ENCODE assay signal across 8 cellular contexts in genomic region chr13:67224148-67224846, GRCh38. TPM values are rescaled to one million over a fixed set of nuclear protein-coding genes. Genes with fewer than 3 reads are reported as not detected.
A peak's percentile ranks its signal among the peaks of the same experiment; 100 is the strongest.
DNase-seq lines count a peak whose midpoint lies in the region; ATAC-seq and TF ChIP-seq lines count a peak whose summit lies in the region.

No MANE protein-coding gene starts in this region.

- H3K9me2 ChIP-seq in Karpas-422 (replicated peaks; ENCODE audit: insufficient read depth, low read length), result no peaks in the 10 kb centered on the region

- H3K36me3 ChIP-seq in Karpas-422 (ENCODE audit: insufficient read depth, low read length) (no peaks in the 10 kb centered on the region), Panc1 (ENCODE audit: control insufficient read depth, insufficient read depth, low read length) (no peaks in the 10 kb centered on the region), cardiac muscle cell (no peaks in the 10 kb centered on the region)

- no peak overlapping the region for H2AFZ ChIP-seq in Karpas-422 (ENCODE audit: low read length)

- POLR2A ChIA-PET in Panc1 (lab: Charles Lee), result no interaction called here
- POLR2A ChIA-PET in activated naive CD8-positive, alpha-beta T cell treated with anti-CD3 and anti-CD28 coated beads, Interleukin-2, amount 10 ng/mL, durations not matched to agents 7 days and 5 days (lab: Charles Lee), result no interaction called here

- H3K27ac Mint-ChIP-seq in activated naive CD8-positive, alpha-beta T cell treated with anti-CD3 and anti-CD28 coated beads, Interleukin-2, amount 10 ng/mL, durations not matched to agents 7 days and 5 days, result no peak overlapping the region
- no peak overlapping the region for H3K27ac Mint-ChIP-seq in progenitor cell of endocrine pancreas

- no TSS peak for BruUV-seq in Panc1 (replicated peaks; lab: Mats Ljungman, UMichigan)

- peaks cover 18% of the 10 kb centered on the region for H3K79me2 ChIP-seq in Karpas-422 (ENCODE audit: low read length)

- DNase-seq in Caki2 (ENCODE audit: low read depth), result peak; percentile 62
- DNase-seq in Karpas-422, result peak; percentile 86
- DNase-seq in Panc1 (ENCODE audit: low read depth, low spot score), result no peak
- peak; percentile 48 for DNase-seq in activated naive CD8-positive, alpha-beta T cell treated with anti-CD3 and anti-CD28 coated beads, Interleukin-2, amount 10 ng/mL, durations not matched to agents 7 days and 5 days
- peak; percentile 86 to 89 for DNase-seq in cardiac muscle cell (ENCODE audit: low read depth in 1 of 2, low spot score in 1 of 2)
- DNase-seq in progenitor cell of endocrine pancreas (ENCODE audit: low spot score, unreplicated experiment), result no peak

- H3K4me3 Mint-ChIP-seq in activated naive CD8-positive, alpha-beta T cell treated with anti-CD3 and anti-CD28 coated beads, Interleukin-2, amount 10 ng/mL, durations not matched to agents 7 days and 5 days, result no peak overlapping the region
- no peak overlapping the region for H3K4me3 Mint-ChIP-seq in progenitor cell of endocrine pancreas (ENCODE audit: low read depth)

- H3K27ac ChIP-seq in Karpas-422 (ENCODE audit: low read length) (no peak overlapping the region), Panc1 (ENCODE audit: low read length) (peak overlapping the region; percentile 29; the same call in 1 of the 2 replicates), cardiac muscle cell (no peak overlapping the region)

- TF ChIP-seq CTCF in Panc1 (IDR thresholded peaks at IDR 0.05) (peak; percentile 77), cardiac muscle cell (IDR thresholded peaks at IDR 0.05; ENCODE audit: low read depth, low read length) (peak; percentile 61), progenitor cell of endocrine pancreas (IDR thresholded peaks at IDR 0.05; ENCODE audit: unreplicated experiment) (peak; percentile 81)

- no peak overlapping the region for H3K4me3 ChIP-seq in Karpas-422 (ENCODE audit: low read length)
- H3K4me3 ChIP-seq in Panc1 (ENCODE audit: low read depth in 2 of 2, low read length in 2 of 2), result peak overlapping the region in 1 of 2 experiments; percentile 32; a peak in 2 of 4 replicates
- no peak overlapping the region for H3K4me3 ChIP-seq in cardiac muscle cell

- H3K9me3 Mint-ChIP-seq in activated naive CD8-positive, alpha-beta T cell treated with anti-CD3 and anti-CD28 coated beads, Interleukin-2, amount 10 ng/mL, durations not matched to agents 7 days and 5 days, result no peaks in the 10 kb centered on the region
- H3K9me3 Mint-ChIP-seq in progenitor cell of endocrine pancreas (ENCODE audit: low read depth), result no peaks in the 10 kb centered on the region

- CTCF ChIA-PET in Panc1 (lab: Charles Lee), result interaction anchor here (1.0 kb wide), 1 partner anchor 8 kb away, joined by 3 read pairs; no protein-coding TSS in a partner anchor

- H3K9ac ChIP-seq in Karpas-422 (ENCODE audit: low read length), result no peak overlapping the region

- ATAC-seq in GM21423 (IDR thresholded peaks at IDR 0.05; ENCODE audit: unreplicated experiment) (peak; percentile 66), Panc1 (peak; percentile 66; the same call in 1 of the 2 replicates), HG02870 (IDR thresholded peaks at IDR 0.05; ENCODE audit: unreplicated experiment) (no peak)
- peak; percentile 67 for ATAC-seq in activated naive CD8-positive, alpha-beta T cell treated with anti-CD3 and anti-CD28 coated beads, Interleukin-2, amount 10 ng/mL, durations not matched to agents 7 days and 5 days (ENCODE audit: low read depth)

- peaks cover 5% of the 10 kb centered on the region for H3K4me1 Mint-ChIP-seq in activated naive CD8-positive, alpha-beta T cell treated with anti-CD3 and anti-CD28 coated beads, Interleukin-2, amount 10 ng/mL, durations not matched to agents 7 days and 5 days
- peaks cover 4% of the 10 kb centered on the region for H3K4me1 Mint-ChIP-seq in progenitor cell of endocrine pancreas (ENCODE audit: low read depth)

- H3K27me3 Mint-ChIP-seq in activated naive CD8-positive, alpha-beta T cell treated with anti-CD3 and anti-CD28 coated beads, Interleukin-2, amount 10 ng/mL, durations not matched to agents 7 days and 5 days, result peaks cover 5% of the 10 kb centered on the region
- H3K27me3 Mint-ChIP-seq in progenitor cell of endocrine pancreas, result peaks cover 12% of the 10 kb centered on the region

- peak overlapping the region; percentile 30 for H3K4me2 ChIP-seq in Karpas-422 (ENCODE audit: low read depth, low read length, poor library complexity, severe bottlenecking)

- H3K4me1 ChIP-seq in Karpas-422 (ENCODE audit: low read length) (peaks cover 35% of the 10 kb centered on the region), Panc1 (ENCODE audit: control insufficient read depth, insufficient read depth, low read length) (peaks cover 4% of the 10 kb centered on the region; the same call in 1 of the 2 replicates), cardiac muscle cell (ENCODE audit: low read depth) (peaks cover 12% of the 10 kb centered on the region)

- in situ Hi-C loops in Caki2 (cut with HindIII; ENCODE audit: low pct_unique_long_range_greater_than_20kb, low sequenced_read_pairs), result no loop called here
- in situ Hi-C loops in Panc1 (cut with HindIII; ENCODE audit: low pct_unique_long_range_greater_than_20kb, low sequenced_read_pairs), result no loop called here

- intact Hi-C loops in Panc1 (cut with micrococcal nuclease; ENCODE audit: unreplicated experiment), result loop anchor here (10.0 kb wide), 2 partner anchors 229 to 539 kb away; no protein-coding TSS in a partner anchor

- H4K20me1 ChIP-seq in Karpas-422 (ENCODE audit: insufficient read depth, low read depth, low read length), result no peaks in the 10 kb centered on the region

- H3K9me3 ChIP-seq in Karpas-422 (ENCODE audit: low read length), result no peaks in the 10 kb centered on the region
- no peaks in the 10 kb centered on the region for H3K9me3 ChIP-seq in Panc1 (ENCODE audit: control insufficient read depth, insufficient read depth, low read depth, low read length)
- H3K9me3 ChIP-seq in cardiac muscle cell (ENCODE audit: low read depth), result no peaks in the 10 kb centered on the region

- no peaks in the 10 kb centered on the region for H3K36me3 Mint-ChIP-seq in activated naive CD8-positive, alpha-beta T cell treated with anti-CD3 and anti-CD28 coated beads, Interleukin-2, amount 10 ng/mL, durations not matched to agents 7 days and 5 days
- no peaks in the 10 kb centered on the region for H3K36me3 Mint-ChIP-seq in progenitor cell of endocrine pancreas (ENCODE audit: insufficient read depth)

- H3K27me3 ChIP-seq in Karpas-422 (ENCODE audit: low read length) (no peaks in the 10 kb centered on the region), Panc1 (ENCODE audit: control insufficient read depth, insufficient read depth, low read length) (no peaks in the 10 kb centered on the region), cardiac muscle cell (no peaks in the 10 kb centered on the region)

RNA-seq across cellular contexts. Expression of gene PCDH9, which starts 5.8 kb away (rescaled TPM):
- total RNA-seq in Caki2 (2014; rRNA removed; shearing (Covaris generic); ENCODE audit: low replicate concordance), result 0.03 and 0.58 TPM in 2 replicates
- 3.7 and 5.8 TPM in 2 replicates for total RNA-seq in Karpas-422 (2014; rRNA removed; shearing (Covaris generic); ENCODE audit: low replicate concordance)
- 4.2 TPM for total RNA-seq in Panc1 (2021; ENCODE audit: unreplicated experiment)
- polyA plus RNA-seq in Panc1 (2012; ENCODE audit: insufficient read length), result 1.8 TPM
- under 1 TPM; 0.14 to 0.17 TPM for total RNA-seq in activated naive CD8-positive, alpha-beta T cell treated with anti-CD3 and anti-CD28 coated beads, Interleukin-2, amount 10 ng/mL, durations not matched to agents 7 days and 5 days
- 2.3 and 2.4 TPM in 2 replicates for total RNA-seq in cardiac muscle cell
- 1.6 and 4.2 TPM in 2 replicates for polyA plus RNA-seq in cardiac muscle cell
- total RNA-seq in progenitor cell of endocrine pancreas, result 1.7 and 2.3 TPM in 2 replicates

Comparison
In these comparisons a context has a peak if more than half of its experiments do, and no peak if none do; other contexts are left out.
1. DNase-seq: peak in Caki2 (single experiment), Karpas-422 (single experiment), activated naive CD8-positive, alpha-beta T cell treated with anti-CD3 and anti-CD28 coated beads, Interleukin-2, amount 10 ng/mL, durations not matched to agents 7 days and 5 days (single experiment) and cardiac muscle cell (2 of 2); none in Panc1 (single experiment) and progenitor cell of endocrine pancreas (single experiment).
2. Peak in every context shown above with its lines, with median percentiles within 50 percentile points of each other: CTCF ChIP-seq.